28 cellular contexts compared by ENCODE assay signal in genomic region chr3:134922866-134923265, GRCh38.
"Had no signal": no experiment of that assay in that cellular context is flagged by ENCODE, and none has a peak within 500 bp of the region (broad histone marks: within the 10 kb centered on the region; RNA-seq: fewer than 3 reads in every experiment).

No MANE protein-coding gene starts in this region.

- H3K27me3 ChIP-seq: brain microvascular endothelial cell had no signal

- ATAC-seq: activated CD8-positive, alpha-beta memory T cell treated with anti-CD3 and anti-CD28 coated beads, Interleukin-2, amount 10 ng/mL, durations not matched to agents 7 days and 5 days had no signal

- H3K27ac ChIP-seq: brain microvascular endothelial cell, WERI-Rb-1 had no signal

- H3K36me3 ChIP-seq: brain microvascular endothelial cell, WERI-Rb-1 had no signal

- DNase-seq: activated CD4-positive, alpha-beta memory T cell treated with anti-CD3 and anti-CD28 coated beads, Interleukin-2, amount 10 ng/mL, durations not matched to agents 7 days and 5 days; activated CD4-positive, alpha-beta T cell treated with anti-CD3 and anti-CD28 coated beads for 1 hour; activated CD4-positive, alpha-beta T cell treated with anti-CD3 and anti-CD28 coated beads for 48 hours; activated CD4-positive, CD25-positive, alpha-beta regulatory T cell; activated CD8-positive, alpha-beta memory T cell treated with anti-CD3 and anti-CD28 coated beads for 24 hours; activated CD8-positive, alpha-beta memory T cell treated with anti-CD3 and anti-CD28 coated beads, Interleukin-2, amount 10 ng/mL, durations not matched to agents 7 days and 5 days; activated CD8-positive, alpha-beta memory T cell treated with anti-CD3 and anti-CD28 coated beads, Interleukin-2, amount 50 U/mL, for 48 hours; activated effector memory CD4-positive, alpha-beta T cell treated with Interleukin-2 at 50 U/mL for 16 hours; activated naive CD4-positive, alpha-beta T cell treated with anti-CD3 and anti-CD28 coated beads, Interleukin-2, amount 10 ng/mL, durations not matched to agents 7 days and 5 days; activated naive CD8-positive, alpha-beta T cell treated with anti-CD3 and anti-CD28 coated beads, Interleukin-2, amount 50 U/mL, for 24 hours; activated T-cell treated with anti-CD3 and anti-CD28 coated beads, Interleukin-2, amount 50 U/mL, for 48 hours; anterior cingulate cortex; brain microvascular endothelial cell; central memory CD4-positive, alpha-beta T cell; KG1; MM.1S; MV-4-11; NCI-H1092; NCI-H1694 treated with DMSO at 0.1 percent for 48 hours; NCI-H2029; NCI-H2227 treated with DMSO at 0.1 percent for 48 hours; NCI-H446; NCI-H510A treated with DMSO at 0.1 percent for 48 hours; NCI-H748 treated with DMSO at 0.1 percent for 48 hours; OCI-M1; Right ventricle myocardium superior; T1000; WERI-Rb-1 had no signal
